In genomic region chr22:40352763-40353162, GRCh38 we compare ENCODE assay signal across 23 cellular contexts. TPM values are rescaled to one million over a fixed set of nuclear protein-coding genes. Genes with fewer than 3 reads are reported as not detected.
DNase-seq lines count a peak whose midpoint lies in the region; ATAC-seq, FAIRE-seq and TF ChIP-seq lines count a peak whose summit lies in the region.
"Had no signal": no experiment of that assay in that cellular context is flagged by ENCODE, and none has a peak within 500 bp of the region (broad histone marks: within the 10 kb centered on the region; RNA-seq: fewer than 3 reads in every experiment).

No MANE protein-coding gene starts in this region.

- no peak overlapping the region for H3K9ac ChIP-seq in HepG2 (ENCODE audit: insufficient read depth, low read depth, low read length)
- H3K9ac ChIP-seq in mesenchymal stem cell (ENCODE audit: low read length): no peak overlapping the region
- H3K9ac ChIP-seq in skeletal muscle tissue (ENCODE audit: low read depth in 1 of 3, low read length in 3 of 3): peak overlapping the region in 1 of 3 donors; percentile 64

- H3K27ac Mint-ChIP-seq in activated T-helper 17 cell treated with anti-CD3 and anti-CD28 coated beads, Interleukin-2, amount 50 U/mL, for 72 hours: no peak overlapping the region
- H3K27ac Mint-ChIP-seq: GM23338, H9 had no signal

- peaks cover 9% of the 10 kb centered on the region for H3K4me1 Mint-ChIP-seq in activated T-helper 17 cell treated with anti-CD3 and anti-CD28 coated beads, Interleukin-2, amount 50 U/mL, for 72 hours

- H2BK120ac ChIP-seq in mesenchymal stem cell (ENCODE audit: low read depth, low read length): no peak overlapping the region

- H3K4me2 ChIP-seq in HepG2 (ENCODE audit: low read depth, low read length): no peak overlapping the region
- H3K4me2 ChIP-seq in mesenchymal stem cell (ENCODE audit: low read length, poor library complexity, severe bottlenecking): no peak overlapping the region
- H3K4me2 ChIP-seq: A549; BLaER1 treated with 17β-estradiol and CSF1 and Interleukin-3, amounts not matched to agents 10 nM and 100 nM; GM23338 had no signal

- POLR2A ChIA-PET in HepG2 (lab: Yijun Ruan, JAX): no interaction called here

- H2AFZ ChIP-seq in HepG2 (ENCODE audit: low read length) (no peak overlapping the region), mesenchymal stem cell (ENCODE audit: low read depth, low read length) (no peak overlapping the region)
- H2AFZ ChIP-seq: GM23338 had no signal

- no peak for ATAC-seq in HepG2
- ATAC-seq in right lobe of liver: no peak
- ATAC-seq in HG03565 (IDR thresholded peaks at IDR 0.05; ENCODE audit: unreplicated experiment): no peak
- no peak for ATAC-seq in activated T-helper 17 cell treated with anti-CD3 and anti-CD28 coated beads, Interleukin-2, amount 50 U/mL, for 72 hours (replicated peaks)
- ATAC-seq: A549, GM12878, GM23338, HCT116 had no signal

- CTCF ChIA-PET in HepG2 (lab: Yijun Ruan, JAX; ENCODE audit: low intra/inter-chr PET ratio, low total read pairs): no interaction called here

- no peak overlapping the region for H3K4ac ChIP-seq in mesenchymal stem cell (ENCODE audit: low read depth in 1 of 2, low read length in 2 of 2)

- no peak overlapping the region for H2BK12ac ChIP-seq in mesenchymal stem cell (ENCODE audit: low read length in 2 of 2)

- H3K36me3 Mint-ChIP-seq in activated T-helper 17 cell treated with anti-CD3 and anti-CD28 coated beads, Interleukin-2, amount 50 U/mL, for 72 hours (ENCODE audit: low read depth): peaks cover 100% of the 10 kb centered on the region

- no peak overlapping the region for H4K8ac ChIP-seq in mesenchymal stem cell (ENCODE audit: low read length)

- peaks cover 11% of the 10 kb centered on the region; the same call in 1 of the 2 replicates for H4K20me1 ChIP-seq in HepG2 (ENCODE audit: insufficient read depth, low read length)

- no peak overlapping the region for H2BK15ac ChIP-seq in mesenchymal stem cell (ENCODE audit: low read depth, poor library complexity, severe bottlenecking)

- H3K27me3 ChIP-seq in HepG2 (ENCODE audit: control insufficient read depth in 1 of 2, insufficient read depth in 2 of 2, low read length in 2 of 2): no peaks in the 10 kb centered on the region
- no peaks in the 10 kb centered on the region for H3K27me3 ChIP-seq in right lobe of liver
- H3K27me3 ChIP-seq in mesenchymal stem cell (ENCODE audit: control insufficient read depth in 1 of 2, insufficient read depth in 1 of 2, low read length in 2 of 2): no peaks in the 10 kb centered on the region
- no peaks in the 10 kb centered on the region for H3K27me3 ChIP-seq in skeletal muscle tissue (ENCODE audit: control insufficient read depth in 3 of 3, insufficient read depth in 3 of 3, low read length in 3 of 3)
- H3K27me3 ChIP-seq: BE2C; BLaER1 treated with 17β-estradiol and CSF1 and Interleukin-3, amounts not matched to agents 10 nM and 100 nM had no signal

- no peak overlapping the region for H3K14ac ChIP-seq in mesenchymal stem cell (ENCODE audit: low read length in 2 of 2)

- H2AK5ac ChIP-seq in mesenchymal stem cell (ENCODE audit: low read length, severe bottlenecking): no peak overlapping the region

- no peak overlapping the region for H3K18ac ChIP-seq in mesenchymal stem cell (ENCODE audit: low read depth in 1 of 2, low read length in 2 of 2)

- peaks cover 15 to 61% of the 10 kb centered on the region in 2 experiments for H3K36me3 ChIP-seq in HepG2 (replicated peaks in 1 of 2; ENCODE audit: control insufficient read depth in 1 of 2, insufficient read depth in 2 of 2, low read length in 2 of 2)
- H3K36me3 ChIP-seq in right lobe of liver: peaks cover 0 to 67% (median 25%) of the 10 kb centered on the region in 4 donors
- H3K36me3 ChIP-seq in mesenchymal stem cell (ENCODE audit: control insufficient read depth in 1 of 2, insufficient read depth in 2 of 2, low read depth in 1 of 2, low read length in 2 of 2): peaks cover 44 to 75% of the 10 kb centered on the region in 2 experiments
- peaks cover 19 to 33% (median 30%) of the 10 kb centered on the region in 3 donors for H3K36me3 ChIP-seq in skeletal muscle tissue (ENCODE audit: control insufficient read depth in 3 of 3, insufficient read depth in 3 of 3, low read length in 3 of 3)

- peaks cover 28% of the 10 kb centered on the region for H3K4me1 ChIP-seq in HepG2 (ENCODE audit: insufficient read depth, low read length)
- peaks cover 0 to 6% (median under 1%) of the 10 kb centered on the region in 4 donors for H3K4me1 ChIP-seq in right lobe of liver
- peaks cover 2% of the 10 kb centered on the region for H3K4me1 ChIP-seq in mesenchymal stem cell (ENCODE audit: control insufficient read depth, insufficient read depth, low read depth, low read length)
- H3K4me1 ChIP-seq in skeletal muscle tissue (ENCODE audit: control insufficient read depth in 3 of 3, insufficient read depth in 3 of 3, low read length in 3 of 3): peaks cover 17 to 50% (median 37%) of the 10 kb centered on the region in 3 donors

- no peak for TF ChIP-seq RAD21 in HepG2 (CRISPR knock-in tag; IDR thresholded peaks at IDR 0.05)

- in situ Hi-C loops in HepG2 (cut with HindIII; ENCODE audit: extremely low pct_ligation_motif_present, low pct_unique_long_range_greater_than_20kb): no loop called here

- H3K9me3 Mint-ChIP-seq in activated T-helper 17 cell treated with anti-CD3 and anti-CD28 coated beads, Interleukin-2, amount 50 U/mL, for 72 hours: no peaks in the 10 kb centered on the region
- H3K9me3 Mint-ChIP-seq: CD14-positive monocyte, GM23338, H9 had no signal

- H3K27me3 Mint-ChIP-seq in activated T-helper 17 cell treated with anti-CD3 and anti-CD28 coated beads, Interleukin-2, amount 50 U/mL, for 72 hours: no peaks in the 10 kb centered on the region
- H3K27me3 Mint-ChIP-seq: CD4-positive, alpha-beta memory T cell had no signal

- peaks cover 29% of the 10 kb centered on the region for H3K79me1 ChIP-seq in mesenchymal stem cell (replicated peaks; ENCODE audit: low read length, poor library complexity, severe bottlenecking)

- H2BK5ac ChIP-seq in mesenchymal stem cell (ENCODE audit: low read depth, low read length, poor library complexity, severe bottlenecking): peak overlapping the region; percentile 37

- no peak for DNase-seq in HepG2 (ENCODE audit: low spot score)
- no peak for DNase-seq in right lobe of liver
- no peak for DNase-seq in mesenchymal stem cell
- DNase-seq: 8988T; ACHN; AML-193; BE2C; Caco-2; CD4-positive, alpha-beta memory T cell; DMS153; EL; GDM1; H9 had no signal

- intact Hi-C loops in HepG2 (cut with micrococcal nuclease; ENCODE audit: unreplicated experiment): no loop called here
- intact Hi-C loops in right lobe of liver (cut with DNase I): no loop called here

- no peak overlapping the region for H3K27ac ChIP-seq in HepG2 (ENCODE audit: extremely low read length, insufficient read depth, low read length)
- H3K27ac ChIP-seq in right lobe of liver: no peak overlapping the region
- H3K27ac ChIP-seq in mesenchymal stem cell (ENCODE audit: low read length, poor library complexity, severe bottlenecking): no peak overlapping the region
- H3K27ac ChIP-seq in skeletal muscle tissue (ENCODE audit: low read depth, low read length): peak overlapping the region; percentile 75
- H3K27ac ChIP-seq: A549; BLaER1 treated with 17β-estradiol and CSF1 and Interleukin-3, amounts not matched to agents 10 nM and 100 nM had no signal

- H3K23ac ChIP-seq in mesenchymal stem cell (ENCODE audit: low read length in 2 of 2): no peak overlapping the region

- no peak overlapping the region for H3K4me3 Mint-ChIP-seq in activated T-helper 17 cell treated with anti-CD3 and anti-CD28 coated beads, Interleukin-2, amount 50 U/mL, for 72 hours
- H3K4me3 Mint-ChIP-seq: CD14-positive monocyte, GM23338, H9 had no signal

- TF ChIP-seq EP300 in HepG2 (IDR thresholded peaks at IDR 0.05; ENCODE audit: low read depth in 2 of 2, low read length in 2 of 2) (no peak), HepG2 (CRISPR knock-in tag; IDR thresholded peaks at IDR 0.05; ENCODE audit: borderline replicate concordance) (no peak)

- no peak for TF ChIP-seq CTCF in HepG2 (CRISPR knock-in tag; IDR thresholded peaks at IDR 0.05)
- no peak for TF ChIP-seq CTCF in right lobe of liver (IDR thresholded peaks at IDR 0.05)

- TF ChIP-seq POLR2A in HepG2 (IDR thresholded peaks at IDR 0.05; ENCODE audit: insufficient read depth in 1 of 2, low read depth in 2 of 2, low read length in 2 of 2) (no peak), right lobe of liver (IDR thresholded peaks at IDR 0.05) (no peak)

- peaks cover 19% of the 10 kb centered on the region for H3K79me2 ChIP-seq in HepG2 (ENCODE audit: insufficient read depth, low read length)

- H3K9me3 ChIP-seq in HepG2 (ENCODE audit: low read length) (no peaks in the 10 kb centered on the region), right lobe of liver (no peaks in the 10 kb centered on the region), mesenchymal stem cell (ENCODE audit: control insufficient read depth, low read length) (no peaks in the 10 kb centered on the region), skeletal muscle tissue (ENCODE audit: control insufficient read depth in 3 of 3, low read length in 3 of 3) (no peaks in the 10 kb centered on the region)
- H3K9me3 ChIP-seq: A549; BE2C; BLaER1 treated with 17β-estradiol and CSF1 and Interleukin-3, amounts not matched to agents 10 nM and 100 nM; Caco-2 had no signal

- no peak overlapping the region for H4K91ac ChIP-seq in mesenchymal stem cell (ENCODE audit: low read length)

- no peak for FAIRE-seq in HepG2 (lab: Jason Lieb, UNC)
- FAIRE-seq: A549, GM12878, GM19239 had no signal

- WGBS in HepG2 (ENCODE audit: low lambda C conversion rate): 100% methylated on average over 3 of the region's 3 CpGs
- 78% methylated on average over 3 of the region's 3 CpGs for WGBS in right lobe of liver (ENCODE audit: insufficient coverage, low coverage, low lambda C conversion rate, missing lambda C conversion rate)
- 100% methylated on average over 1 of the region's 3 CpGs for WGBS in mesenchymal stem cell

- no TSS peak for BruUV-seq in HepG2 (replicated peaks; lab: Mats Ljungman, UMichigan)

- no peak overlapping the region for H3K4me3 ChIP-seq in HepG2 (replicated peaks in 1 of 3; ENCODE audit: insufficient read depth in 1 of 3, low read depth in 2 of 3, low read length in 3 of 3)
- no peak overlapping the region for H3K4me3 ChIP-seq in right lobe of liver
- no peak overlapping the region for H3K4me3 ChIP-seq in mesenchymal stem cell (ENCODE audit: insufficient read depth in 1 of 2, low read depth in 1 of 2, low read length in 2 of 2)
- no peak overlapping the region for H3K4me3 ChIP-seq in skeletal muscle tissue (ENCODE audit: low read length in 3 of 3)
- H3K4me3 ChIP-seq: A549; BLaER1 treated with 17β-estradiol and CSF1 and Interleukin-3, amounts not matched to agents 10 nM and 100 nM; GM12878; GM23338 had no signal

RNA-seq across cellular contexts. Expression of gene ADSL, which starts 6.5 kb away (rescaled TPM):
- total RNA-seq in HepG2 (2016; rRNA removed; fragmentation: Illumina TruSeq; extraction: Trizol): 174 and 246 TPM in 2 replicates
- 48.4 and 50.9 TPM in 2 replicates for total RNA-seq in HepG2 (2016; cell fraction: cytosol; rRNA removed; fragmentation: Illumina TruSeq; extraction: Trizol; ENCODE audit: low read depth)
- 170 and 259 TPM in 2 replicates for total RNA-seq in HepG2 (2016; cell fraction: insoluble cytoplasmic fraction; rRNA removed; fragmentation: Illumina TruSeq; extraction: Trizol)
- total RNA-seq in HepG2 (2016; cell fraction: membrane; rRNA removed; fragmentation: Illumina TruSeq; extraction: Trizol): 74.9 and 82.1 TPM in 2 replicates
- 104 TPM in 2 replicates for total RNA-seq in HepG2 (2016; cell fraction: nucleus; rRNA removed; fragmentation: Illumina TruSeq; extraction: Trizol)
- 123 and 126 TPM in 2 replicates for polyA plus RNA-seq in HepG2 (2011; rRNA removed)
- 146 and 165 TPM in 2 replicates for polyA plus RNA-seq in HepG2 (2011; cell fraction: cytosol; rRNA removed)
- 121 and 128 TPM in 2 replicates for polyA plus RNA-seq in HepG2 (2011; cell fraction: nucleus; rRNA removed)
- 85.3 and 95.9 TPM in 2 replicates for polyA plus RNA-seq in HepG2 (2012)
- 29.4 and 31.7 TPM in 2 replicates for polyA plus RNA-seq in HepG2 (2016; cell fraction: cytosol; fragmentation: Illumina TruSeq; extraction: Trizol; ENCODE audit: low read depth)
- 192 and 202 TPM in 2 replicates for polyA plus RNA-seq in HepG2 (2016; cell fraction: insoluble cytoplasmic fraction; fragmentation: Illumina TruSeq; extraction: Trizol; ENCODE audit: low read depth)
- polyA plus RNA-seq in HepG2 (2016; cell fraction: membrane; fragmentation: Illumina TruSeq; extraction: Trizol; ENCODE audit: low read depth): 40.9 and 42.5 TPM in 2 replicates
- 112 and 125 TPM in 2 replicates for polyA plus RNA-seq in HepG2 (2016; cell fraction: nucleus; fragmentation: Illumina TruSeq; extraction: Trizol; ENCODE audit: insufficient read depth, low read depth)
- 148 and 183 TPM in 2 replicates for polyA minus RNA-seq in HepG2 (2011; rRNA and poly(A)+ RNA removed; ENCODE audit: low replicate concordance)
- polyA minus RNA-seq in HepG2 (2011; cell fraction: cytosol; rRNA and poly(A)+ RNA removed): 49.9 and 55.2 TPM in 2 replicates
- 79.3 and 97.1 TPM in 2 replicates for polyA minus RNA-seq in HepG2 (2011; cell fraction: nucleus; rRNA and poly(A)+ RNA removed)
- total RNA-seq in right lobe of liver: 10 to 100 TPM; 15.1 to 47.6 (median 24.9) TPM
- 69.3 TPM for polyA plus RNA-seq in mesenchymal stem cell (2013, experiment 1 of 2)
- 69.1 TPM for polyA plus RNA-seq in mesenchymal stem cell (2013, experiment 2 of 2)
- total RNA-seq in skeletal muscle tissue: 281 TPM
- total RNA-seq in activated T-helper 17 cell treated with anti-CD3 and anti-CD28 coated beads, Interleukin-2, amount 50 U/mL, for 72 hours: 100 to 1,000 TPM in 1 of 2 donors, 10 to 100 TPM in 1; 94.6 to 157 TPM

RNA-seq across cellular contexts. Expression of gene SGSM3, which starts 17.6 kb away (rescaled TPM):
- total RNA-seq in HepG2 (2016; rRNA removed; fragmentation: Illumina TruSeq; extraction: Trizol) (10.8 and 15.7 TPM in 2 replicates), right lobe of liver (10 to 100 TPM; 19.3 to 27.1 (median 25.8) TPM), skeletal muscle tissue (29.7 TPM)
- total RNA-seq in HepG2 (2016; cell fraction: cytosol; rRNA removed; fragmentation: Illumina TruSeq; extraction: Trizol; ENCODE audit: low read depth): 12.7 and 13.4 TPM in 2 replicates
- total RNA-seq in HepG2 (2016; cell fraction: insoluble cytoplasmic fraction; rRNA removed; fragmentation: Illumina TruSeq; extraction: Trizol): 8.1 and 17.9 TPM in 2 replicates
- total RNA-seq in HepG2 (2016; cell fraction: membrane; rRNA removed; fragmentation: Illumina TruSeq; extraction: Trizol): 12.6 and 12.7 TPM in 2 replicates
- 18.0 and 19.9 TPM in 2 replicates for total RNA-seq in HepG2 (2016; cell fraction: nucleus; rRNA removed; fragmentation: Illumina TruSeq; extraction: Trizol)
- 23.8 and 30.6 TPM in 2 replicates for polyA plus RNA-seq in HepG2 (2011; rRNA removed)
- 8.3 and 16.1 TPM in 2 replicates for polyA plus RNA-seq in HepG2 (2011; cell fraction: cytosol; rRNA removed)
- polyA plus RNA-seq in HepG2 (2011; cell fraction: nucleus; rRNA removed): 265 and 362 TPM in 2 replicates
- 12.7 and 19.1 TPM in 2 replicates for polyA plus RNA-seq in HepG2 (2012)
- polyA plus RNA-seq in HepG2 (2016; cell fraction: cytosol; fragmentation: Illumina TruSeq; extraction: Trizol; ENCODE audit: low read depth): 5.0 and 5.7 TPM in 2 replicates
- polyA plus RNA-seq in HepG2 (2016; cell fraction: insoluble cytoplasmic fraction; fragmentation: Illumina TruSeq; extraction: Trizol; ENCODE audit: low read depth): 8.9 and 11.3 TPM in 2 replicates
- 8.8 and 9.1 TPM in 2 replicates for polyA plus RNA-seq in HepG2 (2016; cell fraction: membrane; fragmentation: Illumina TruSeq; extraction: Trizol; ENCODE audit: low read depth)
- polyA plus RNA-seq in HepG2 (2016; cell fraction: nucleus; fragmentation: Illumina TruSeq; extraction: Trizol; ENCODE audit: insufficient read depth, low read depth): 46.2 and 59.6 TPM in 2 replicates
- polyA minus RNA-seq in HepG2 (2011; rRNA and poly(A)+ RNA removed; ENCODE audit: low replicate concordance): 20.1 and 47.7 TPM in 2 replicates
- 3.8 and 6.1 TPM in 2 replicates for polyA minus RNA-seq in HepG2 (2011; cell fraction: cytosol; rRNA and poly(A)+ RNA removed)
- 22.9 and 34.2 TPM in 2 replicates for polyA minus RNA-seq in HepG2 (2011; cell fraction: nucleus; rRNA and poly(A)+ RNA removed)
- polyA plus RNA-seq in mesenchymal stem cell (2013, experiment 1 of 2): 38.5 TPM
- polyA plus RNA-seq in mesenchymal stem cell (2013, experiment 2 of 2): 36.6 TPM
- total RNA-seq in activated T-helper 17 cell treated with anti-CD3 and anti-CD28 coated beads, Interleukin-2, amount 50 U/mL, for 72 hours: 10 to 100 TPM; 39.7 to 41.8 TPM
